12 cellular contexts compared by ENCODE assay signal in the genomic region with DNA sequence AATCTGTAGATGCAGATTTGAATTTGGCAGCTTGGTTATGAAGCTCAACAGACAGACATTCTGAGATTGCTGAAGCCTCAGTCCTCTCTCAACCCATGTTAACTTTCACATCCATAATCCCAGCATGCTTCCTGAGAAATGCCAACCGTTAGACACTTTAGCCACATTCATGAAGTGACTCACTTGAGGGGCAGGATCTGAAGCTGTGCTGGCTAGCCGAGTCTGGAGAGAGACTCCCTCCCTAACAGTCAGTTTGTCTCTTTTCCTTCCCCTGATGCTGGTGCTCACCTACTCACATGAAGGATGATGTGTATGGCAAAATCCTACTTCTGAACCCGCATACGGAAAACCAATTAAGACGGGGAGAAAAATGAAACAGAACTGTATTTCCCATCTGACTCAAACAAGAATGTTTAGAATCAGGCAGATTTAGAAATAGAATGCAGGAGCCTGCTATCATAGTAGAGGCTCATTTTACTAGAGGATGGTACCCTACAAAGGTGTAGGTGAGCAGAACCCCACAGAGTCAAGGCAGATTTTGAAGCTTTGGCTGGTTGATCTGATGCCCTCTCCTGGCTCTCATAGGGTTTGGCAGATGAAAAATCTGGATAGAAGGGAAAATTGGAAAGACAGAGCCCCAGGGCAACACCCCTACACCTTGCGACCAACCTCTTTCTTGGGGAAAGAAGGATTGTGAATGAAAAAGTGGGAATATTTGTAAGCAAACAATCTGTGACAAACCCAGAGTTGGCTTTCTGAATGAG.
A peak's percentile ranks its signal among the peaks of the same experiment; 100 is the strongest.
DNase-seq lines count a peak whose midpoint lies in the region; ATAC-seq and TF ChIP-seq lines count a peak whose summit lies in the region.
"Had no signal": no experiment of that assay in that cellular context is flagged by ENCODE, and none has a peak within 500 bp of the region (broad histone marks: within the 10 kb centered on the region; RNA-seq: fewer than 3 reads in every experiment).

No MANE protein-coding gene starts in this region.

- H3K4me1 ChIP-seq in GM23338 (ENCODE audit: insufficient read depth) (0 out of 2 replicates have a peak, but pooled peaks cover 4% of the 10 kb centered on the region), skeletal muscle satellite cell (ENCODE audit: control insufficient read depth, insufficient read depth, low read length) (peaks cover 25% of the 10 kb centered on the region), right cardiac atrium (ENCODE audit: control insufficient read depth, insufficient read depth, low read length) (no peaks in the 10 kb centered on the region)

- no peaks in the 10 kb centered on the region for H3F3A ChIP-seq in GM23338 (replicated peaks; ENCODE audit: low read depth)

- H3K4me3 ChIP-seq in GM23338 (no peak overlapping the region), fibroblast of mammary gland (ENCODE audit: control insufficient read depth, low read depth, low read length) (no peak overlapping the region), skeletal muscle satellite cell (ENCODE audit: low read length) (no peak overlapping the region), right cardiac atrium (ENCODE audit: low read length) (no peak overlapping the region)
- H3K4me3 ChIP-seq: skin epidermis, thoracic aorta had no signal

- H3K9me3 ChIP-seq in skeletal muscle satellite cell (replicated peaks; ENCODE audit: low read length): no peaks in the 10 kb centered on the region
- H3K9me3 ChIP-seq in right cardiac atrium (ENCODE audit: control insufficient read depth, low read length): no peaks in the 10 kb centered on the region
- H3K9me3 ChIP-seq: thoracic aorta had no signal

- H3K9ac ChIP-seq in skeletal muscle satellite cell (ENCODE audit: low read depth, low read length): peak overlapping the region; percentile 43

- no peaks in the 10 kb centered on the region for H3K36me3 ChIP-seq in GM23338 (ENCODE audit: insufficient read depth)
- no peaks in the 10 kb centered on the region for H3K36me3 ChIP-seq in skeletal muscle satellite cell (ENCODE audit: insufficient read depth, low read length)
- H3K36me3 ChIP-seq: thoracic aorta had no signal

- H3K36me3 Mint-ChIP-seq in GM23338 (ENCODE audit: low read depth): peaks cover 16% of the 10 kb centered on the region
- H3K36me3 Mint-ChIP-seq in activated T-helper 17 cell treated with anti-CD3 and anti-CD28 coated beads, Interleukin-2, amount 50 U/mL, for 72 hours (ENCODE audit: low read depth): peaks cover 23% of the 10 kb centered on the region

- no peak overlapping the region for H3K27ac Mint-ChIP-seq in GM23338
- no peak overlapping the region for H3K27ac Mint-ChIP-seq in activated T-helper 17 cell treated with anti-CD3 and anti-CD28 coated beads, Interleukin-2, amount 50 U/mL, for 72 hours

- H3K9me2 ChIP-seq in GM23338 (ENCODE audit: insufficient read depth): no peaks in the 10 kb centered on the region

- DNase-seq in GM23338 (ENCODE audit: low spot score) (no peak), fibroblast of mammary gland (ENCODE audit: low read depth) (peak; percentile 75), right cardiac atrium (no peak), NCI-H774 (lab: John Stamatoyannopoulos, UW) (no peak)
- DNase-seq: activated CD4-positive, CD25-positive, alpha-beta regulatory T cell treated with anti-CD3 and anti-CD28 coated beads, Interleukin-2, amount 50 U/mL, for 72 hours; DMS 273 treated with DMSO at 0.1 percent for 48 hours had no signal

- no peak overlapping the region for H3K4me2 ChIP-seq in GM23338
- peak overlapping the region; percentile 22 for H3K4me2 ChIP-seq in skeletal muscle satellite cell (ENCODE audit: low read length)

- peaks cover 10% of the 10 kb centered on the region for H3K9me3 Mint-ChIP-seq in GM23338
- peaks cover 20% of the 10 kb centered on the region for H3K9me3 Mint-ChIP-seq in activated T-helper 17 cell treated with anti-CD3 and anti-CD28 coated beads, Interleukin-2, amount 50 U/mL, for 72 hours

- H3K79me2 ChIP-seq in GM23338 (replicated peaks; ENCODE audit: insufficient read depth): no peaks in the 10 kb centered on the region

- intact Hi-C loops in right cardiac atrium (cut with DNase I): no loop called here

- H3K27me3 ChIP-seq in GM23338 (ENCODE audit: insufficient read depth) (no peaks in the 10 kb centered on the region), skeletal muscle satellite cell (ENCODE audit: control insufficient read depth, insufficient read depth, low read length) (no peaks in the 10 kb centered on the region), right cardiac atrium (ENCODE audit: control insufficient read depth, insufficient read depth) (no peaks in the 10 kb centered on the region)

- no peaks in the 10 kb centered on the region for H3K27me3 Mint-ChIP-seq in GM23338 (ENCODE audit: insufficient read depth, low read depth, poor library complexity)
- H3K27me3 Mint-ChIP-seq in activated T-helper 17 cell treated with anti-CD3 and anti-CD28 coated beads, Interleukin-2, amount 50 U/mL, for 72 hours: no peaks in the 10 kb centered on the region
- H3K27me3 Mint-ChIP-seq: central memory CD8-positive, alpha-beta T cell had no signal

- peak; percentile 31 to 55 for TF ChIP-seq CTCF in GM23338 (conservative IDR thresholded peaks at IDR 0.05; ENCODE audit: low read depth in 2 of 2)
- peak; percentile 30 for TF ChIP-seq CTCF in fibroblast of mammary gland (conservative IDR thresholded peaks at IDR 0.05; ENCODE audit: control insufficient read depth, insufficient read depth, low read depth, low read length)

- no peak overlapping the region for H3K27ac ChIP-seq in GM23338 (ENCODE audit: low read depth)
- no peak overlapping the region for H3K27ac ChIP-seq in right cardiac atrium (ENCODE audit: low read length)
- H3K27ac ChIP-seq: thoracic aorta had no signal

- H2AFZ ChIP-seq in GM23338: no peak overlapping the region

- 86% methylated on average over 6 of the region's 6 CpGs for WGBS in right cardiac atrium

- no peaks in the 10 kb centered on the region for H4K20me1 ChIP-seq in GM23338 (replicated peaks; ENCODE audit: insufficient read depth)

- no peak overlapping the region for H3K4me3 Mint-ChIP-seq in GM23338
- no peak overlapping the region for H3K4me3 Mint-ChIP-seq in activated T-helper 17 cell treated with anti-CD3 and anti-CD28 coated beads, Interleukin-2, amount 50 U/mL, for 72 hours
- H3K4me3 Mint-ChIP-seq: central memory CD8-positive, alpha-beta T cell had no signal

- peak; percentile 34; the same call in 1 of the 3 replicates for ATAC-seq in GM23338
- ATAC-seq in SK-N-SH treated with all-trans-retinoic acid at 6 μM for 48 hours: peak; percentile 88
- no peak for ATAC-seq in right cardiac atrium
- no peak for ATAC-seq in activated T-helper 17 cell treated with anti-CD3 and anti-CD28 coated beads, Interleukin-2, amount 50 U/mL, for 72 hours (replicated peaks)

- peaks cover under 1% of the 10 kb centered on the region; the same call in 2 of the 3 replicates for H3K4me1 Mint-ChIP-seq in GM23338
- H3K4me1 Mint-ChIP-seq in activated T-helper 17 cell treated with anti-CD3 and anti-CD28 coated beads, Interleukin-2, amount 50 U/mL, for 72 hours: no peaks in the 10 kb centered on the region

TF ChIP-seq in GM23338, 12 proteins besides CTCF, POLR2A, EP300 and RAD21 (continues in another document):
- TF ChIP-seq EZH2 (IDR thresholded peaks at IDR 0.05; ENCODE audit: low read depth, unreplicated experiment): no peak
- no peak for TF ChIP-seq NANOG (IDR thresholded peaks at IDR 0.05; ENCODE audit: borderline replicate concordance)
- no peak for TF ChIP-seq ZNF114 (CRISPR knock-in tag; IDR thresholded peaks at IDR 0.05)
- no peak for TF ChIP-seq ETS1 (IDR thresholded peaks at IDR 0.05)
- no peak for TF ChIP-seq JUNB (IDR thresholded peaks at IDR 0.05; ENCODE audit: unreplicated experiment)
- no peak for TF ChIP-seq EZH2phosphoT487 (IDR thresholded peaks at IDR 0.05; ENCODE audit: unreplicated experiment)

TF ChIP-seq in SK-N-SH treated with all-trans-retinoic acid at 6 μM for 48 hours, 23 proteins besides CTCF, POLR2A, EP300 and RAD21:
- TF ChIP-seq TOX (CRISPR knock-in tag; IDR thresholded peaks at IDR 0.05; ENCODE audit: borderline replicate concordance) (no peak), CSDC2 (CRISPR knock-in tag; IDR thresholded peaks at IDR 0.05) (no peak), ARNTL (CRISPR knock-in tag; IDR thresholded peaks at IDR 0.05; ENCODE audit: borderline replicate concordance, low read depth) (no peak), ZFP30 (CRISPR knock-in tag; IDR thresholded peaks at IDR 0.05) (no peak), ESRRG (CRISPR knock-in tag; IDR thresholded peaks at IDR 0.05) (no peak)

Comparison
In these comparisons a context has a peak if more than half of its experiments do, and no peak if none do; other contexts are left out.
1. ATAC-seq: peak in GM23338 (single experiment) and SK-N-SH treated with all-trans-retinoic acid at 6 μM for 48 hours (single experiment); none in right cardiac atrium (0 of 2) and activated T-helper 17 cell treated with anti-CD3 and anti-CD28 coated beads, Interleukin-2, amount 50 U/mL, for 72 hours (single experiment).